ENCODE assay signal across 8 cellular contexts in the genomic region with DNA sequence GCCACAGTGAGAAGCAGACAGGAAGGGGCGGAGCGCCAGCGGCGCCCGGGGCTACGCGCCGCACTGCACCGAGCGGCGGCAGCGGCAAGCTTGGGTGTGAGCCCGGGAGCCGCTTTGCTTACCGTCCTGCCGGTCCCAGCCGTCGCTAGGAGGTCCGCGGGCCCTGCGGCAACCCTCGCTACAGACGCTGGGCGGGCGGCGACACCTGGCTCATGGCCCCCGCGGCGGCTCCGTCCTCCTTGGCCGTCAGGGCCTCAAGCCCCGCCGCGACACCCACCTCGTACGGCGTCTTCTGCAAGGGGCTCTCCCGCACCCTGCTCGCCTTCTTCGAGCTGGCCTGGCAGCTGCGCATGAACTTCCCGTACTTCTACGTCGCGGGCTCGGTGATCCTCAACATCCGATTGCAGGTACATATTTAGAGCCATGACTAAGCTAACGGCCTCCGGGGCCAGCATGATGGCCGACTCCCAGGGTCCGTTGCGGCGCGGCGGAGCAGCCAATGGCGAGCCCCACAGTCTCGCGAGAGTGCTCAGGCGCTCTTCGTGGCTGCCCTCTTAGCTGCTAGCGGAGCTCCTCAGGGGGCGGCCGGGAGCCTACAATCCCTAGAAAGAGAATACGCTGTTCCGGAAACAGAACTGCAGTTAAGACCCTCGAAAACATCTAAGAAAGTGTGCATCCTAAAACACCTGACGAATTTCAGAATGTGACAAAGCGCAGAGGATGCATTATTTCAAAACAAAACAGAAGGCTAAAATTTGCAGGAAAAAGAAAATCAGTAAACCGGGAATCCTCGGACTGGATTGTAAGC. TPM values are rescaled to one million over a fixed set of nuclear protein-coding genes. Genes with fewer than 3 reads are reported as not detected.
DNase-seq lines count a peak whose midpoint lies in the region; FAIRE-seq and TF ChIP-seq lines count a peak whose summit lies in the region.

A gene (plus strand): TSS at position 50 of the 808 bp plus-strand sequence. CDS start 163 bp downstream, at position 213.

- H3K9me2 ChIP-seq in DOHH2 (replicated peaks; ENCODE audit: control insufficient read depth, low read length) (no peaks in the 10 kb centered on the region), GM23248 (ENCODE audit: insufficient read depth) (no peaks in the 10 kb centered on the region), Karpas-422 (replicated peaks; ENCODE audit: insufficient read depth, low read length) (no peaks in the 10 kb centered on the region)

- H3K36me3 ChIP-seq in DOHH2 (ENCODE audit: control insufficient read depth, low read length): peaks cover 16% of the 10 kb centered on the region
- H3K36me3 ChIP-seq in GM23248 (ENCODE audit: low read depth): no peaks in the 10 kb centered on the region
- H3K36me3 ChIP-seq in Karpas-422 (ENCODE audit: insufficient read depth, low read length): peaks cover 37% of the 10 kb centered on the region
- H3K36me3 ChIP-seq in esophagus squamous epithelium: peaks cover 0 to 4% (median 0%) of the 10 kb centered on the region in 3 donors
- no peaks in the 10 kb centered on the region for H3K36me3 ChIP-seq in muscle layer of duodenum (ENCODE audit: control insufficient read depth in 1 of 2, insufficient read depth in 2 of 2, low read length in 2 of 2)

- 0 to 1% methylated on average over 55 to 69 of the region's 70 CpGs for WGBS in GM23248 (ENCODE audit: low coverage in 1 of 2, low lambda C conversion rate in 2 of 2, missing lambda C conversion rate in 2 of 2), 2 experiments
- 0% methylated on average over 22 to 24 of the region's 70 CpGs for WGBS in esophagus squamous epithelium, 2 donors

- H3K79me2 ChIP-seq in DOHH2 (ENCODE audit: control insufficient read depth, low read length) (peaks cover 61% of the 10 kb centered on the region), GM23248 (ENCODE audit: insufficient read depth) (peaks cover 93% of the 10 kb centered on the region), Karpas-422 (ENCODE audit: low read length) (peaks cover 93% of the 10 kb centered on the region)

- H3K4me3 ChIP-seq in DOHH2 (ENCODE audit: low read length) (peak within 1 kb of the TSS; percentile 75), GM23248 (peak within 1 kb of the TSS; percentile 88), Karpas-422 (ENCODE audit: low read length) (peak within 1 kb of the TSS; percentile 89), esophagus squamous epithelium (peak within 1 kb of the TSS; percentile 71 to 96 (median 87)), muscle layer of duodenum (ENCODE audit: low read depth in 1 of 2, low read length in 2 of 2) (peak within 1 kb of the TSS; percentile 44 to 79)

- H4K20me1 ChIP-seq in DOHH2 (ENCODE audit: control insufficient read depth, insufficient read depth, low read depth, low read length): no peaks in the 10 kb centered on the region
- H4K20me1 ChIP-seq in GM23248 (ENCODE audit: insufficient read depth): no peaks in the 10 kb centered on the region; the same call in 1 of the 2 replicates
- peaks cover 34% of the 10 kb centered on the region for H4K20me1 ChIP-seq in Karpas-422 (ENCODE audit: insufficient read depth, low read depth, low read length)

- H3K27me3 ChIP-seq in DOHH2 (ENCODE audit: control insufficient read depth, low read length): peaks cover 2% of the 10 kb centered on the region; the same call in 1 of the 2 replicates
- H3K27me3 ChIP-seq in GM23248 (replicated peaks; ENCODE audit: insufficient read depth): no peaks in the 10 kb centered on the region
- no peaks in the 10 kb centered on the region for H3K27me3 ChIP-seq in Karpas-422 (ENCODE audit: low read length)
- H3K27me3 ChIP-seq in esophagus squamous epithelium: no peaks in the 10 kb centered on the region
- no peaks in the 10 kb centered on the region for H3K27me3 ChIP-seq in muscle layer of duodenum (ENCODE audit: low read depth, low read length)

- H3K9me3 ChIP-seq in DOHH2 (ENCODE audit: control insufficient read depth, insufficient read depth, low read length) (no peaks in the 10 kb centered on the region), GM23248 (ENCODE audit: low read depth) (no peaks in the 10 kb centered on the region), Karpas-422 (ENCODE audit: low read length) (no peaks in the 10 kb centered on the region; the same call in 1 of the 2 replicates), esophagus squamous epithelium (no peaks in the 10 kb centered on the region), muscle layer of duodenum (ENCODE audit: control insufficient read depth in 1 of 2, low read length in 2 of 2) (no peaks in the 10 kb centered on the region)

- H3K4me2 ChIP-seq in DOHH2 (ENCODE audit: low read length): peak within 1 kb of the TSS; percentile 61
- H3K4me2 ChIP-seq in GM23248 (ENCODE audit: unreplicated experiment): peak within 1 kb of the TSS; percentile 98
- peak within 1 kb of the TSS; percentile 87 for H3K4me2 ChIP-seq in Karpas-422 (ENCODE audit: low read depth, low read length, poor library complexity, severe bottlenecking)

- DNase-seq in GM23248 (peak; percentile 99), Karpas-422 (peak; percentile 97), RCC 7860 (ENCODE audit: low spot score) (peak; percentile 84), activated T-helper 1 cell treated with Interleukin-2 at 50 U/mL for 16 hours (ENCODE audit: low read depth) (peak; percentile 79), esophagus squamous epithelium (lab: John Stamatoyannopoulos, UW) (peak; percentile 71)
- DNase-seq in stimulated activated CD8-positive, alpha-beta memory T cell treated with anti-CD3 and anti-CD28 coated beads, Interleukin-7, amount 100 ng/mL, for 24 hours (ENCODE audit: low read depth): peak; percentile 65

- H3F3A ChIP-seq in DOHH2 (ENCODE audit: control insufficient read depth, insufficient read depth): no peaks in the 10 kb centered on the region
- peaks cover 8% of the 10 kb centered on the region; the same call in 1 of the 2 replicates for H3F3A ChIP-seq in GM23248 (ENCODE audit: insufficient read depth)

- FAIRE-seq in RCC 7860 (lab: Jason Lieb, UNC): peak; percentile 66

- TF ChIP-seq POLR2A in esophagus squamous epithelium (IDR thresholded peaks at IDR 0.05): peak in 2 of 4 donors; percentile 42 to 68

- H2AFZ ChIP-seq in GM23248: peak within 1 kb of the TSS; percentile 96
- H2AFZ ChIP-seq in Karpas-422 (ENCODE audit: low read length): peak within 1 kb of the TSS; percentile 62; the same call in 1 of the 2 replicates

- TF ChIP-seq CTCF in DOHH2 (IDR thresholded peaks at IDR 0.05; ENCODE audit: low read depth, low read length, poor library complexity, severe bottlenecking) (peak; percentile 13), esophagus squamous epithelium (IDR thresholded peaks at IDR 0.05) (peak in 1 of 6 experiments; percentile 3)

- in situ Hi-C loops in GM23248 (cut with MboI): no loop called here

- peak within 1 kb of the TSS; percentile 89 for H3K9ac ChIP-seq in GM23248
- H3K9ac ChIP-seq in Karpas-422 (ENCODE audit: low read length): peak within 1 kb of the TSS; percentile 85

- peaks cover 24% of the 10 kb centered on the region for H3K4me1 ChIP-seq in DOHH2 (ENCODE audit: control insufficient read depth, low read length)
- H3K4me1 ChIP-seq in GM23248 (ENCODE audit: insufficient read depth): peaks cover 20% of the 10 kb centered on the region
- peaks cover 33% of the 10 kb centered on the region for H3K4me1 ChIP-seq in Karpas-422 (ENCODE audit: low read length)
- peaks cover 6 to 42% (median 6%) of the 10 kb centered on the region in 3 donors for H3K4me1 ChIP-seq in esophagus squamous epithelium
- H3K4me1 ChIP-seq in muscle layer of duodenum (ENCODE audit: control insufficient read depth in 1 of 2, insufficient read depth in 2 of 2, low read length in 2 of 2): peaks cover 9 to 34% of the 10 kb centered on the region in 2 donors

- H3K27ac ChIP-seq in DOHH2 (ENCODE audit: low read depth, low read length) (peak within 1 kb of the TSS; percentile 69), GM23248 (peak within 1 kb of the TSS; percentile 83), Karpas-422 (ENCODE audit: low read length) (peak within 1 kb of the TSS; percentile 73), esophagus squamous epithelium (peak within 1 kb of the TSS; percentile 94 to 99 (median 96)), muscle layer of duodenum (ENCODE audit: low read length) (peak within 1 kb of the TSS; percentile 80)

- intact Hi-C loops in esophagus squamous epithelium (cut with DNase I): no loop called here

RNA-seq across cellular contexts. Expression of the gene that starts here (rescaled TPM):
- total RNA-seq in GM23248 (2014; rRNA removed; shearing (Covaris generic)): 6.2 and 10.2 TPM in 2 replicates
- 15.8 and 16.6 TPM in 2 replicates for polyA plus RNA-seq in GM23248 (2016; fragmentation: Nextera tagmentation; extraction: Ambion mirVana)
- total RNA-seq in Karpas-422 (2014; rRNA removed; shearing (Covaris generic); ENCODE audit: low replicate concordance): 4.9 and 9.0 TPM in 2 replicates
- total RNA-seq in esophagus squamous epithelium: 1 to 10 TPM; 3.4 to 6.1 (median 4.2) TPM

Comparison
In these comparisons a context has a peak if more than half of its experiments do, and no peak if none do; other contexts are left out.
1. Peak in every context shown above with its lines: DNase-seq, H3K4me3 ChIP-seq and H3K27ac ChIP-seq.